In genomic region chr5:89044665-89045200, GRCh38 we compare ENCODE assay signal across 33 cellular contexts.
"Had no signal": no experiment of that assay in that cellular context is flagged by ENCODE, and none has a peak within 500 bp of the region (broad histone marks: within the 10 kb centered on the region; RNA-seq: fewer than 3 reads in every experiment).

No MANE protein-coding gene starts in this region.

- H3K27me3 ChIP-seq: Peyer's patch had no signal

- H3K36me3 Mint-ChIP-seq: activated CD8-positive, alpha-beta memory T cell treated with anti-CD3 and anti-CD28 coated beads, Interleukin-2, amount 10 ng/mL, durations not matched to agents 7 days and 5 days; activated naive CD4-positive, alpha-beta T cell treated with anti-CD3 and anti-CD28 coated beads, Interleukin-2, amount 10 ng/mL, durations not matched to agents 7 days and 5 days; activated naive CD8-positive, alpha-beta T cell had no signal

- H3K9me3 ChIP-seq: Peyer's patch had no signal

- H3K27me3 Mint-ChIP-seq: activated CD4-positive, alpha-beta memory T cell treated with anti-CD3 and anti-CD28 coated beads, Interleukin-2, amount 10 ng/mL, durations not matched to agents 7 days and 5 days; activated CD8-positive, alpha-beta memory T cell treated with anti-CD3 and anti-CD28 coated beads, Interleukin-2, amount 10 ng/mL, durations not matched to agents 7 days and 5 days; activated naive CD4-positive, alpha-beta T cell treated with anti-CD3 and anti-CD28 coated beads, Interleukin-2, amount 10 ng/mL, durations not matched to agents 7 days and 5 days; activated naive CD8-positive, alpha-beta T cell; activated naive CD8-positive, alpha-beta T cell treated with anti-CD3 and anti-CD28 coated beads, Interleukin-2, amount 50 U/mL, for 24 hours; brain had no signal

- H3K4me3 ChIP-seq: Peyer's patch had no signal

- H3K27ac Mint-ChIP-seq: activated CD4-positive, alpha-beta memory T cell treated with anti-CD3 and anti-CD28 coated beads, Interleukin-2, amount 10 ng/mL, durations not matched to agents 7 days and 5 days; activated CD8-positive, alpha-beta memory T cell treated with anti-CD3 and anti-CD28 coated beads, Interleukin-2, amount 10 ng/mL, durations not matched to agents 7 days and 5 days; activated naive CD4-positive, alpha-beta T cell treated with anti-CD3 and anti-CD28 coated beads, Interleukin-2, amount 10 ng/mL, durations not matched to agents 7 days and 5 days; activated naive CD8-positive, alpha-beta T cell; activated naive CD8-positive, alpha-beta T cell treated with anti-CD3 and anti-CD28 coated beads, Interleukin-2, amount 50 U/mL, for 24 hours; brain had no signal

- H3K4me3 Mint-ChIP-seq: activated CD4-positive, alpha-beta memory T cell treated with anti-CD3 and anti-CD28 coated beads, Interleukin-2, amount 10 ng/mL, durations not matched to agents 7 days and 5 days; activated CD8-positive, alpha-beta memory T cell treated with anti-CD3 and anti-CD28 coated beads, Interleukin-2, amount 10 ng/mL, durations not matched to agents 7 days and 5 days; activated naive CD4-positive, alpha-beta T cell treated with anti-CD3 and anti-CD28 coated beads, Interleukin-2, amount 10 ng/mL, durations not matched to agents 7 days and 5 days; activated naive CD8-positive, alpha-beta T cell; activated naive CD8-positive, alpha-beta T cell treated with anti-CD3 and anti-CD28 coated beads, Interleukin-2, amount 50 U/mL, for 24 hours; brain had no signal

- H3K9me3 Mint-ChIP-seq: activated CD4-positive, alpha-beta memory T cell treated with anti-CD3 and anti-CD28 coated beads, Interleukin-2, amount 10 ng/mL, durations not matched to agents 7 days and 5 days; activated naive CD8-positive, alpha-beta T cell treated with anti-CD3 and anti-CD28 coated beads, Interleukin-2, amount 50 U/mL, for 24 hours had no signal

- DNase-seq: activated CD4-positive, alpha-beta memory T cell treated with anti-CD3 and anti-CD28 coated beads, Interleukin-2, amount 10 ng/mL, durations not matched to agents 7 days and 5 days; activated CD4-positive, alpha-beta T cell treated with anti-CD3 and anti-CD28 coated beads for 1 hour; activated CD4-positive, alpha-beta T cell treated with anti-CD3 and anti-CD28 coated beads for 48 hours; activated CD4-positive, CD25-positive, alpha-beta regulatory T cell; activated CD8-positive, alpha-beta memory T cell treated with anti-CD3 and anti-CD28 coated beads for 24 hours; activated CD8-positive, alpha-beta memory T cell treated with anti-CD3 and anti-CD28 coated beads, Interleukin-2, amount 10 ng/mL, durations not matched to agents 7 days and 5 days; activated CD8-positive, alpha-beta memory T cell treated with anti-CD3 and anti-CD28 coated beads, Interleukin-2, amount 50 U/mL, for 48 hours; activated effector memory CD4-positive, alpha-beta T cell treated with Interleukin-2 at 50 U/mL for 16 hours; activated naive CD4-positive, alpha-beta T cell treated with anti-CD3 and anti-CD28 coated beads, Interleukin-2, amount 10 ng/mL, durations not matched to agents 7 days and 5 days; activated naive CD8-positive, alpha-beta T cell treated with anti-CD3 and anti-CD28 coated beads, Interleukin-2, amount 50 U/mL, for 24 hours; activated T-cell treated with anti-CD3 and anti-CD28 coated beads, Interleukin-2, amount 50 U/mL, for 48 hours; anterior cingulate cortex; caudate nucleus; cerebellar nuclear complex; NCI-H1105; NCI-H1417 treated with DMSO at 0.1 percent for 48 hours; NCI-H187 treated with DMSO at 0.1 percent for 48 hours; NCI-H2081; NCI-H2171 treated with DMSO at 0.1 percent for 48 hours; NCI-H2227 treated with DMSO at 0.1 percent for 48 hours; NCI-H446; NCI-H510A treated with DMSO at 0.1 percent for 48 hours; NCI-H69; Peyer's patch; SHP77; SW 1271; T-helper 1 cell; T-helper 2 cell; T-helper 9 cell; WERI-Rb-1 had no signal

- ATAC-seq: activated CD8-positive, alpha-beta memory T cell treated with anti-CD3 and anti-CD28 coated beads, Interleukin-2, amount 10 ng/mL, durations not matched to agents 7 days and 5 days; activated naive CD8-positive, alpha-beta T cell treated with anti-CD3 and anti-CD28 coated beads, Interleukin-2, amount 50 U/mL, for 24 hours had no signal

- H3K9ac ChIP-seq: KMS-11 had no signal

- H3K4me2 ChIP-seq: KMS-11 had no signal

- H3K4me1 Mint-ChIP-seq: activated naive CD8-positive, alpha-beta T cell treated with anti-CD3 and anti-CD28 coated beads, Interleukin-2, amount 50 U/mL, for 24 hours; brain had no signal

- H3K27ac ChIP-seq: KMS-11, Peyer's patch, WERI-Rb-1 had no signal

- H3K4me1 ChIP-seq: Peyer's patch had no signal

- H3K36me3 ChIP-seq: Peyer's patch, WERI-Rb-1 had no signal
